Comparison of ENCODE assay signal across 14 cellular contexts in the genomic region with DNA sequence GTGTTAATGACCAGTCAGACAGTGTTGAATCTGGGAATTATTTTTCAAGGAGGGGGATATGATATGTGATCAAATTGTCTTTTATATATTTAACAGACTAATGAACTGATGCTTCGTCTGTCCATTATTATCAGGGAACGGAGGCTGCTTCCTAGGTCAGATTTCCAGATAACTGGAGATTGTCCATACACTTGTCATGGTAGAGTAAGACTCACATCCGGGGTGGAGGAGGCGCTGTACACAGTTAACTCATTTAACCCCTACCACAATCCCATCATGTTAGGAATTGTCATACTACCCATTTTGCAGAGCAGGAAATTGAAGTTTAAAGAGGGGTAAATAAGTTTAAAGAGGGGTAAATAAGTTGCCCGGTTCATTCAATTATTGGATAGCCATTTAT. TPM values are rescaled to one million over a fixed set of nuclear protein-coding genes. Genes with fewer than 3 reads are reported as not detected.
DNase-seq lines count a peak whose midpoint lies in the region; ATAC-seq and TF ChIP-seq lines count a peak whose summit lies in the region.
"Had no signal": no experiment of that assay in that cellular context is flagged by ENCODE, and none has a peak within 500 bp of the region (broad histone marks: within the 10 kb centered on the region; RNA-seq: fewer than 3 reads in every experiment).

No MANE protein-coding gene starts in this region.

- H3K27me3 ChIP-seq in gastroesophageal sphincter = no peaks in the 10 kb centered on the region
- H3K27me3 ChIP-seq in thoracic aorta (replicated peaks; ENCODE audit: insufficient read depth) = no peaks in the 10 kb centered on the region
- H3K27me3 ChIP-seq: cardiac muscle cell had no signal

- no peak for TF ChIP-seq EP300 in gastroesophageal sphincter (IDR thresholded peaks at IDR 0.05)

- H3K4me3 Mint-ChIP-seq in activated T-cell treated with anti-CD3 and anti-CD28 coated beads, Interleukin-2, amount 50 U/mL, for 72 hours = peak overlapping the region; percentile 22 to 53

- H3K27me3 Mint-ChIP-seq in activated T-cell treated with anti-CD3 and anti-CD28 coated beads, Interleukin-2, amount 50 U/mL, for 72 hours (ENCODE audit: low read depth) = no peaks in the 10 kb centered on the region

- H3K27ac ChIP-seq in gastroesophageal sphincter = peak overlapping the region; percentile 1 to 69 (median 62)
- H3K27ac ChIP-seq in thoracic aorta = peak overlapping the region; percentile 35 to 40
- H3K27ac ChIP-seq: cardiac muscle cell, WERI-Rb-1 had no signal

- TF ChIP-seq POLR2A in gastroesophageal sphincter (IDR thresholded peaks at IDR 0.05) = no peak

- H3K36me3 ChIP-seq in gastroesophageal sphincter (no peaks in the 10 kb centered on the region), thoracic aorta (no peaks in the 10 kb centered on the region)
- H3K36me3 ChIP-seq: cardiac muscle cell, WERI-Rb-1 had no signal

- H3K4me1 ChIP-seq in gastroesophageal sphincter (peaks cover 10 to 77% (median 16%) of the 10 kb centered on the region in 3 donors), thoracic aorta (ENCODE audit: control insufficient read depth in 1 of 2, low read depth in 2 of 2) (peaks cover 42 to 79% of the 10 kb centered on the region in 2 donors)

- H3K36me3 Mint-ChIP-seq in activated T-cell treated with anti-CD3 and anti-CD28 coated beads, Interleukin-2, amount 50 U/mL, for 72 hours (ENCODE audit: insufficient read depth in 2 of 2) = no peaks in the 10 kb centered on the region

- 65 to 68% methylated on average over 3 to 5 of the region's 5 CpGs for WGBS in gastroesophageal sphincter (ENCODE audit: low coverage in 1 of 2), 2 donors

- no peak for DNase-seq in activated T-cell treated with anti-CD3 and anti-CD28 coated beads, Interleukin-2, amount 50 U/mL, for 72 hours
- no peak for DNase-seq in activated T-cell treated with anti-CD3 and anti-CD28 coated beads, Interleukin-2, amount 50 U/mL, for 1 hour
- DNase-seq in thoracic aorta (ENCODE audit: low spot score) (no peak), SK-N-DZ (ENCODE audit: low spot score) (no peak), NCI-H1930 (lab: John Stamatoyannopoulos, UW) (no peak)
- DNase-seq: activated naive CD4-positive, alpha-beta T cell treated with anti-CD3 and anti-CD28 coated beads, Interleukin-2, amount 50 U/mL, for 16 hours; Caco-2; kidney; NCI-H146; WERI-Rb-1 had no signal

- no peaks in the 10 kb centered on the region for H3K9me3 Mint-ChIP-seq in activated T-cell treated with anti-CD3 and anti-CD28 coated beads, Interleukin-2, amount 50 U/mL, for 72 hours

- TF ChIP-seq CTCF in gastroesophageal sphincter (IDR thresholded peaks at IDR 0.05) (no peak), thoracic aorta (IDR thresholded peaks at IDR 0.05) (no peak)

- peaks cover 88% of the 10 kb centered on the region for H3K4me1 Mint-ChIP-seq in activated T-cell treated with anti-CD3 and anti-CD28 coated beads, Interleukin-2, amount 50 U/mL, for 72 hours (ENCODE audit: low read depth)

- ATAC-seq in activated T-cell treated with anti-CD3 and anti-CD28 coated beads, Interleukin-2, amount 50 U/mL, for 72 hours (replicated peaks in 1 of 2) = no peak
- ATAC-seq in SK-N-SH treated with all-trans-retinoic acid at 6 μM for 48 hours (no peak), gastroesophageal sphincter (no peak), thoracic aorta (ENCODE audit: insufficient number of reproducible peaks, low FRiP score, low read depth) (no peak), GM19395 (IDR thresholded peaks at IDR 0.05; ENCODE audit: unreplicated experiment) (no peak)

- H3K4me3 ChIP-seq in gastroesophageal sphincter (no peak overlapping the region), thoracic aorta (no peak overlapping the region)
- H3K4me3 ChIP-seq: cardiac muscle cell had no signal

- H3K27ac Mint-ChIP-seq in activated T-cell treated with anti-CD3 and anti-CD28 coated beads, Interleukin-2, amount 50 U/mL, for 72 hours = peak overlapping the region; percentile 14

- H3K9me3 ChIP-seq in gastroesophageal sphincter (peaks cover 0 to 4% (median 0%) of the 10 kb centered on the region in 3 donors), thoracic aorta (no peaks in the 10 kb centered on the region)
- H3K9me3 ChIP-seq: Caco-2 had no signal

TF ChIP-seq in SK-N-SH treated with all-trans-retinoic acid at 6 μM for 48 hours, 23 proteins besides CTCF, POLR2A, EP300 and RAD21:
- TF ChIP-seq, protein P1, sequence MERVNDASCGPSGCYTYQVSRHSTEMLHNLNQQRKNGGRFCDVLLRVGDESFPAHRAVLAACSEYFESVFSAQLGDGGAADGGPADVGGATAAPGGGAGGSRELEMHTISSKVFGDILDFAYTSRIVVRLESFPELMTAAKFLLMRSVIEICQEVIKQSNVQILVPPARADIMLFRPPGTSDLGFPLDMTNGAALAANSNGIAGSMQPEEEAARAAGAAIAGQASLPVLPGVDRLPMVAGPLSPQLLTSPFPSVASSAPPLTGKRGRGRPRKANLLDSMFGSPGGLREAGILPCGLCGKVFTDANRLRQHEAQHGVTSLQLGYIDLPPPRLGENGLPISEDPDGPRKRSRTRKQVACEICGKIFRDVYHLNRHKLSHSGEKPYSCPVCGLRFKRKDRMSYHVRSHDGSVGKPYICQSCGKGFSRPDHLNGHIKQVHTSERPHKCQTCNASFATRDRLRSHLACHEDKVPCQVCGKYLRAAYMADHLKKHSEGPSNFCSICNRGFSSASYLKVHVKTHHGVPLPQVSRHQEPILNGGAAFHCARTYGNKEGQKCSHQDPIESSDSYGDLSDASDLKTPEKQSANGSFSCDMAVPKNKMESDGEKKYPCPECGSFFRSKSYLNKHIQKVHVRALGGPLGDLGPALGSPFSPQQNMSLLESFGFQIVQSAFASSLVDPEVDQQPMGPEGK (CRISPR knock-in tag; IDR thresholded peaks at IDR 0.05; ENCODE audit: borderline replicate concordance) = no peak
- no peak for TF ChIP-seq TOX (CRISPR knock-in tag; IDR thresholded peaks at IDR 0.05; ENCODE audit: borderline replicate concordance)
- TF ChIP-seq RARB (CRISPR knock-in tag; IDR thresholded peaks at IDR 0.05) = peak; percentile 11; the same call in 1 of the 2 replicates
- no peak for TF ChIP-seq BACH2 (CRISPR knock-in tag; IDR thresholded peaks at IDR 0.05; ENCODE audit: borderline replicate concordance)

RNA-seq across cellular contexts. Expression of a gene that starts 55.9 kb away (rescaled TPM):
- total RNA-seq in activated T-cell treated with anti-CD3 and anti-CD28 coated beads, Interleukin-2, amount 50 U/mL, for 72 hours = 10 to 100 TPM; 24.0 to 24.3 TPM
- total RNA-seq in gastroesophageal sphincter = 10 to 100 TPM; 15.2 to 41.7 (median 31.7) TPM
- 10 to 100 TPM; 27.5 to 80.7 TPM for total RNA-seq in thoracic aorta
- polyA plus RNA-seq in SK-N-DZ (2014; cell fraction: cytosol; rRNA removed) = 1.8 and 2.2 TPM in 2 replicates
- 3.5 and 10.5 TPM in 2 replicates for polyA plus RNA-seq in SK-N-DZ (2014; cell fraction: nucleus; rRNA removed)
